25 cellular contexts compared by ENCODE assay signal in the genomic region with DNA sequence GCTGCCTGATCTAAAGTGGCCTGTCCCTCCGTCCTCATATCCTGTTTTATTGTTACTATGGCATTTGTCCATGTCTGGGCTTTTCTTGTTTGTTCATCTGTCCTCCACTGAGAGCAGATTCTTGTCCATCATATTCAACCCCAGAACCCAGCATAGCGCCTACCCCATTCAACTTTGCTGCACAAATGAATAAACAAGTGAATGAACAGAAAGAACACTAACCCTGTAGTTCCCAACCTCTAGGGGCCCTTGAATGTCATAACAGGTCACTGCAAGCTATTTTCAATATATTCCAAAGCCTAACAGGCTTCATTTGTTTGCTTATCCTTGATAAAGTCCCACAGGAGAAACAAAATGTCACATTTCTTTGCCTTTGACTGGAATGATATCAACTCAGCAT.
"Had no signal": no experiment of that assay in that cellular context is flagged by ENCODE, and none has a peak within 500 bp of the region (broad histone marks: within the 10 kb centered on the region; RNA-seq: fewer than 3 reads in every experiment).

No MANE protein-coding gene starts in this region.

- H3K4me3 ChIP-seq: esophagus squamous epithelium, psoas muscle, tibial nerve had no signal

- ATAC-seq: psoas muscle had no signal

- H3K9me3 Mint-ChIP-seq: activated CD4-positive, alpha-beta memory T cell treated with anti-CD3 and anti-CD28 coated beads for 36 hours; activated naive CD4-positive, alpha-beta T cell treated with anti-CD3 and anti-CD28 coated beads for 36 hours; activated naive CD8-positive, alpha-beta T cell treated with anti-CD3 and anti-CD28 coated beads, Interleukin-2, amount 10 ng/mL, durations not matched to agents 7 days and 5 days; activated T-helper 1 cell treated with anti-CD3 and anti-CD28 coated beads, Interleukin-12 subunit alpha, Interleukin-12 subunit beta, Interleukin-2, Interleukin-4 antibody, amounts not matched to agents 30 ng/mL and 10 ng/mL and 1 ng/mL, durations not matched to agents 14 hours and 24 hours and 36 hours; mesothelial cell of epicardium; naive B cell; nephron progenitor cell; T-helper 2 cell treated with Interferon-gamma antibody and Interleukin-4, amounts not matched to agents 5 μg/mL and 100 μg/mL, for 36 hours had no signal

- H2AFZ ChIP-seq: parathyroid adenoma had no signal

- H3K36me3 ChIP-seq: brain microvascular endothelial cell, esophagus squamous epithelium, tibial nerve had no signal

- H3K27ac Mint-ChIP-seq: activated CD4-positive, alpha-beta memory T cell treated with anti-CD3 and anti-CD28 coated beads for 36 hours; activated naive CD4-positive, alpha-beta T cell treated with anti-CD3 and anti-CD28 coated beads for 36 hours; activated naive CD8-positive, alpha-beta T cell treated with anti-CD3 and anti-CD28 coated beads, Interleukin-2, amount 10 ng/mL, durations not matched to agents 7 days and 5 days; activated T-helper 1 cell treated with anti-CD3 and anti-CD28 coated beads, Interleukin-12 subunit alpha, Interleukin-12 subunit beta, Interleukin-2, Interleukin-4 antibody, amounts not matched to agents 30 ng/mL and 10 ng/mL and 1 ng/mL, durations not matched to agents 14 hours and 24 hours and 36 hours; mesothelial cell of epicardium; naive B cell; nephron progenitor cell; T-helper 2 cell treated with Interferon-gamma antibody and Interleukin-4, amounts not matched to agents 5 μg/mL and 100 μg/mL, for 36 hours had no signal

- H3K4me3 Mint-ChIP-seq: activated CD4-positive, alpha-beta memory T cell treated with anti-CD3 and anti-CD28 coated beads for 36 hours; activated naive CD4-positive, alpha-beta T cell treated with anti-CD3 and anti-CD28 coated beads for 36 hours; activated naive CD8-positive, alpha-beta T cell treated with anti-CD3 and anti-CD28 coated beads, Interleukin-2, amount 10 ng/mL, durations not matched to agents 7 days and 5 days; activated T-helper 1 cell treated with anti-CD3 and anti-CD28 coated beads, Interleukin-12 subunit alpha, Interleukin-12 subunit beta, Interleukin-2, Interleukin-4 antibody, amounts not matched to agents 30 ng/mL and 10 ng/mL and 1 ng/mL, durations not matched to agents 14 hours and 24 hours and 36 hours; mesothelial cell of epicardium; naive B cell; nephron progenitor cell; T-helper 2 cell treated with Interferon-gamma antibody and Interleukin-4, amounts not matched to agents 5 μg/mL and 100 μg/mL, for 36 hours had no signal

- H3K36me3 Mint-ChIP-seq: activated CD4-positive, alpha-beta memory T cell treated with anti-CD3 and anti-CD28 coated beads for 36 hours; activated naive CD8-positive, alpha-beta T cell treated with anti-CD3 and anti-CD28 coated beads, Interleukin-2, amount 10 ng/mL, durations not matched to agents 7 days and 5 days; mesothelial cell of epicardium; naive B cell had no signal

- H3K9me3 ChIP-seq: esophagus squamous epithelium, psoas muscle, tibial nerve had no signal

- H3K27me3 Mint-ChIP-seq: activated CD4-positive, alpha-beta memory T cell treated with anti-CD3 and anti-CD28 coated beads for 36 hours; naive B cell had no signal

- H3K79me2 ChIP-seq: parathyroid adenoma had no signal

- H3K27ac ChIP-seq: brain microvascular endothelial cell, esophagus squamous epithelium, parathyroid adenoma, psoas muscle had no signal

- DNase-seq: activated CD4-positive, alpha-beta memory T cell treated with anti-CD3 and anti-CD28 coated beads for 36 hours; activated CD4-positive, alpha-beta T cell treated with anti-CD3 and anti-CD28 coated beads for 4 hours; activated CD4-positive, CD25-positive, alpha-beta regulatory T cell; activated CD8-positive, alpha-beta memory T cell treated with anti-CD3 and anti-CD28 coated beads, Interleukin-2, amount 50 U/mL, for 4 hours; activated effector memory CD4-positive, alpha-beta T cell treated with anti-CD3 and anti-CD28 coated beads, Interleukin-2, amount 50 U/mL, for 16 hours; activated naive CD4-positive, alpha-beta T cell treated with anti-CD3 and anti-CD28 coated beads for 36 hours; activated naive CD8-positive, alpha-beta T cell treated with anti-CD3 and anti-CD28 coated beads, Interleukin-2, amount 10 ng/mL, durations not matched to agents 7 days and 5 days; activated T-cell treated with anti-CD3 and anti-CD28 coated beads, Interleukin-2, amount 50 U/mL, for 1 hour; brain microvascular endothelial cell; caudate nucleus; cortex of kidney; esophagus squamous epithelium; foreskin melanocyte; naive B cell; nephron progenitor cell; nucleus accumbens; psoas muscle; stimulated activated CD4-positive, alpha-beta T cell treated with anti-CD3 and anti-CD28 coated beads, Interleukin-2, amount 100 ng/mL, for 48 hours; stimulated activated naive CD4-positive, alpha-beta T cell treated with Interleukin-2 at 50 U/mL for 16 hours; T-helper 1 cell had no signal

- H3K27me3 ChIP-seq: brain microvascular endothelial cell, esophagus squamous epithelium, tibial nerve had no signal

- H3K4me1 Mint-ChIP-seq: mesothelial cell of epicardium, nephron progenitor cell had no signal

- H3K4me1 ChIP-seq: esophagus squamous epithelium, parathyroid adenoma, psoas muscle, tibial nerve had no signal

- H3K9ac ChIP-seq: parathyroid adenoma had no signal
